In the genomic region with DNA sequence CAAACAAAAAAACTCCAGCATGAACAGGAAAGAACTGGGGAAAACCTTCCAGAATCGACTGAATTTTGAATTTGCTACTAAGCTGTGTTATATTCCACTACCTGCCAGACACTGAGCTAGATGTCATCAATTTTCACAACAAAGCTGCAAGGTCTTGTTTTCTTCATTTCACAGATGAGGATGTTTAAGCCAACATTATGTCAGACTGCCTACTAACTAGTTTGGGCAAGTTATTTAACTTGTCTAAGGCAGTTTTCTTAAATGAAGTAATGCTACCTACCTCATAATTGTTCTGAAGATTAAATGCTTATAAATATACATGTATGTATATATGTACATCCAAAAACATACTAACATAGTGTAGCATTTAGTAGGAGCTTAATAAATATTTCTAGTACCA, we compare ENCODE assay signal across 8 cellular contexts.
"Had no signal": no experiment of that assay in that cellular context is flagged by ENCODE, and none has a peak within 500 bp of the region (broad histone marks: within the 10 kb centered on the region; RNA-seq: fewer than 3 reads in every experiment).

No MANE protein-coding gene starts in this region.

- DNase-seq: GDM1, GF-D8 had no signal

- FAIRE-seq: G401.6, GM12878, GM12891, GM12892, GM18507, GM19239 had no signal

- ATAC-seq: GM12878 had no signal

- H3K4me3 ChIP-seq: GM12878 had no signal
